11 cellular contexts compared by ENCODE assay signal in the genomic region with DNA sequence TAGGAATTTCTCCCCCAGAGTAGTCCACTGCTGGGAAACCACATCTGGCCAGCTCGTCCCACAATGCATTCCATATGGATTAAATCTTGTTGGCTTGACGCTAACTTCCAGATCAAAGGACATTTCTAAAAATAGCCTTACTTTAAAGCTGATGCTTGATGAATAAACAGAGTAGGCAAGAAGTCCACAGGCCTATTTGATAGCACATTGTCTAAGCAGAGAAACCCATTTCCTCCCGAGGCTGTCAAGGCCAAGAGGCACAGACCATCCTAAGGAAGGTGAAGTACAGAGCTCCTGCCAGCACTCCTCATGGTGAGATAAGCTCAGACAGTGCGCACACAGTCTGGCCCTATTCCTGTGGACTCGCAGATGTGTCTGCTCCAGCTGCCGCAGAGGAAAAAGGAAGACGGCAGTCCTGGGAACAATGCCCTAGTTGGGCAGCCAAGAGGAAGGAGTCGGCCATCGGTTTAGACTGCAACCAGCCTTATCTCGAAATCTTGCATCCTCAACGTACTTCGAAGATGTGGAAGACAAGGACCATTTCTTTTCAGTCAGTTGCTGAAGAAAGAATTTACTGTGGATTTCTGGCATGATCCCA.
DNase-seq lines count a peak whose midpoint lies in the region; ATAC-seq and TF ChIP-seq lines count a peak whose summit lies in the region.
"Had no signal": no experiment of that assay in that cellular context is flagged by ENCODE, and none has a peak within 500 bp of the region (broad histone marks: within the 10 kb centered on the region; RNA-seq: fewer than 3 reads in every experiment).

No MANE protein-coding gene starts in this region.

- H3K4me1 ChIP-seq in ascending aorta (peaks cover 0 to 13% of the 10 kb centered on the region in 2 donors), ovary (ENCODE audit: insufficient read depth) (peaks cover 7% of the 10 kb centered on the region)
- H3K4me1 ChIP-seq: BLaER1 had no signal

- 3 to 8% (median 5%) methylated on average over 12 of the region's 12 CpGs for WGBS in ovary, 3 donors

- intact Hi-C loops in ascending aorta (cut with DNase I) (no loop called here), head of caudate nucleus (cut with DNase I) (no loop called here), ovary (cut with DNase I) (no loop called here)

- no peak overlapping the region for H3K4me3 Mint-ChIP-seq in effector memory CD8-positive, alpha-beta T cell

- H3K4me3 ChIP-seq in AG09309 (ENCODE audit: control insufficient read depth, low read depth, low read length) (no peak overlapping the region), ascending aorta (no peak overlapping the region), ovary (no peak overlapping the region), coronary artery (no peak overlapping the region)
- H3K4me3 ChIP-seq: BLaER1, SK-N-MC had no signal

- no peak for TF ChIP-seq POLR2A in ovary (IDR thresholded peaks at IDR 0.05)

- H3K9me3 Mint-ChIP-seq in effector memory CD8-positive, alpha-beta T cell, result no peaks in the 10 kb centered on the region

- H3K27me3 ChIP-seq in ascending aorta (no peaks in the 10 kb centered on the region), ovary (no peaks in the 10 kb centered on the region)
- H3K27me3 ChIP-seq: BLaER1, foreskin keratinocyte had no signal

- H3K9me3 ChIP-seq in ascending aorta (no peaks in the 10 kb centered on the region), ovary (no peaks in the 10 kb centered on the region)
- H3K9me3 ChIP-seq: BLaER1 had no signal

- peak; percentile 90 for DNase-seq in AG09309 (ENCODE audit: low read depth)
- DNase-seq in ascending aorta (ENCODE audit: low spot score in 2 of 2), result peak in 1 of 2 donors; percentile 73
- DNase-seq in head of caudate nucleus, result peak in 38 of 42 donors; percentile 7 to 72 (median 31)
- DNase-seq in ovary, result peak; percentile 37 to 78 (median 71)
- no peak for DNase-seq in coronary artery (ENCODE audit: low spot score)
- no peak for DNase-seq in NCI-H345 treated with DMSO at 0.1 percent for 48 hours (lab: John Stamatoyannopoulos, UW; ENCODE audit: unreplicated experiment)
- DNase-seq in NCI-H1048 (lab: John Stamatoyannopoulos, UW), result no peak
- no peak for DNase-seq in effector memory CD8-positive, alpha-beta T cell
- DNase-seq: foreskin keratinocyte had no signal

- peaks cover 21% of the 10 kb centered on the region for H3K36me3 Mint-ChIP-seq in effector memory CD8-positive, alpha-beta T cell (ENCODE audit: insufficient read depth)

- TF ChIP-seq CTCF in AG09309 (IDR thresholded peaks at IDR 0.05; ENCODE audit: control insufficient read depth, insufficient read depth, low read depth, low read length, missing control alignments) (no peak), ascending aorta (IDR thresholded peaks at IDR 0.05) (no peak), ovary (IDR thresholded peaks at IDR 0.05) (no peak), coronary artery (IDR thresholded peaks at IDR 0.05) (no peak)

- peaks cover 0 to 16% of the 10 kb centered on the region in 2 donors for H3K36me3 ChIP-seq in ascending aorta
- H3K36me3 ChIP-seq in ovary, result no peaks in the 10 kb centered on the region

- no peak for ATAC-seq in effector memory CD8-positive, alpha-beta T cell (replicated peaks)
- ATAC-seq: foreskin keratinocyte had no signal

- peak overlapping the region; percentile 50 to 56 for H3K27ac ChIP-seq in ascending aorta
- no peak overlapping the region for H3K27ac ChIP-seq in ovary
- H3K27ac ChIP-seq in coronary artery, result peak overlapping the region in 1 of 2 donors; percentile 27
- H3K27ac ChIP-seq: BLaER1, foreskin keratinocyte, SK-N-MC had no signal

- TF ChIP-seq EP300 in ovary (IDR thresholded peaks at IDR 0.05), result no peak

- no peaks in the 10 kb centered on the region for H3K27me3 Mint-ChIP-seq in effector memory CD8-positive, alpha-beta T cell

- no peaks in the 10 kb centered on the region for H3K4me1 Mint-ChIP-seq in effector memory CD8-positive, alpha-beta T cell (ENCODE audit: low read depth in 2 of 2)

- H3K27ac Mint-ChIP-seq in effector memory CD8-positive, alpha-beta T cell, result no peak overlapping the region

Comparison
In these comparisons a context has a peak if more than half of its experiments do, and no peak if none do; other contexts are left out.
1. DNase-seq: peak in AG09309 (single experiment), head of caudate nucleus (38 of 42) and ovary (5 of 5); none in coronary artery (single experiment), NCI-H345 treated with DMSO at 0.1 percent for 48 hours (single experiment), NCI-H1048 (single experiment) and effector memory CD8-positive, alpha-beta T cell (0 of 3).
2. H3K27ac ChIP-seq: peak in ascending aorta (2 of 2); none in ovary (0 of 2).